ENCODE assay signal across 1 cellular context in genomic region chr6:27143474-27144026, GRCh38.
TF ChIP-seq lines count a peak whose summit lies in the region.

No MANE protein-coding gene starts in this region.

TF ChIP-seq in SK-N-SH, 30 proteins besides CTCF, POLR2A, EP300 and RAD21 (continued from another document):
- TF ChIP-seq REST (IDR thresholded peaks at IDR 0.05; ENCODE audit: low read depth, low read length) (no peak), FOXM1 (IDR thresholded peaks at IDR 0.05; ENCODE audit: low read depth) (no peak)
TF ChIP-seq in SK-N-SH: peak in this region for 0.
